21 cellular contexts compared by ENCODE assay signal in genomic region chr7:103380395-103381191, GRCh38. TPM values are rescaled to one million over a fixed set of nuclear protein-coding genes. Genes with fewer than 3 reads are reported as not detected.
DNase-seq lines count a peak whose midpoint lies in the region; ATAC-seq, FAIRE-seq and TF ChIP-seq lines count a peak whose summit lies in the region.
"Had no signal": no experiment of that assay in that cellular context is flagged by ENCODE, and none has a peak within 500 bp of the region (broad histone marks: within the 10 kb centered on the region; RNA-seq: fewer than 3 reads in every experiment).

No MANE protein-coding gene starts in this region.

- H3K27ac ChIP-seq in RWPE2 (ENCODE audit: poor library complexity, severe bottlenecking) (no peak overlapping the region), upper lobe of right lung (no peak overlapping the region), vagina (no peak overlapping the region)
- H3K27ac ChIP-seq: 22Rv1, HL-60 had no signal

- TF ChIP-seq POLR2A in vagina (IDR thresholded peaks at IDR 0.05) = no peak

- H3K4me1 ChIP-seq in RWPE2 (ENCODE audit: insufficient read depth, poor library complexity, severe bottlenecking) = no peaks in the 10 kb centered on the region
- no peaks in the 10 kb centered on the region for H3K4me1 ChIP-seq in upper lobe of right lung
- no peaks in the 10 kb centered on the region for H3K4me1 ChIP-seq in vagina

- no peak for TF ChIP-seq CTCF in RWPE2 (IDR thresholded peaks at IDR 0.05; ENCODE audit: poor library complexity, severe bottlenecking)
- no peak for TF ChIP-seq CTCF in fibroblast of pulmonary artery (IDR thresholded peaks at IDR 0.05; ENCODE audit: low read length, missing control alignments)
- no peak for TF ChIP-seq CTCF in upper lobe of right lung (IDR thresholded peaks at IDR 0.05)
- no peak for TF ChIP-seq CTCF in vagina (IDR thresholded peaks at IDR 0.05)

- H3K9me3 Mint-ChIP-seq in activated naive CD8-positive, alpha-beta T cell treated with anti-CD3 and anti-CD28 coated beads, Interleukin-2, amount 50 U/mL, for 24 hours = no peaks in the 10 kb centered on the region
- H3K9me3 Mint-ChIP-seq in activated naive CD8-positive, alpha-beta T cell treated with anti-CD3 and anti-CD28 coated beads for 36 hours = no peaks in the 10 kb centered on the region
- H3K9me3 Mint-ChIP-seq: CD4-positive, alpha-beta T cell; IgD-negative memory B cell had no signal

- H3K27me3 ChIP-seq in RWPE2 (ENCODE audit: insufficient read depth, poor library complexity, severe bottlenecking) (no peaks in the 10 kb centered on the region), upper lobe of right lung (no peaks in the 10 kb centered on the region), vagina (no peaks in the 10 kb centered on the region)

- H3K4me3 Mint-ChIP-seq in activated naive CD8-positive, alpha-beta T cell treated with anti-CD3 and anti-CD28 coated beads, Interleukin-2, amount 50 U/mL, for 24 hours = no peak overlapping the region
- no peak overlapping the region for H3K4me3 Mint-ChIP-seq in activated naive CD8-positive, alpha-beta T cell treated with anti-CD3 and anti-CD28 coated beads for 36 hours
- H3K4me3 Mint-ChIP-seq: CD4-positive, alpha-beta T cell; IgD-negative memory B cell had no signal

- no peak for DNase-seq in activated naive CD8-positive, alpha-beta T cell treated with anti-CD3 and anti-CD28 coated beads, Interleukin-2, amount 50 U/mL, for 24 hours
- DNase-seq in activated naive CD8-positive, alpha-beta T cell treated with anti-CD3 and anti-CD28 coated beads for 36 hours = no peak
- DNase-seq in RWPE2 (ENCODE audit: low spot score) = no peak
- peak; percentile 8 for DNase-seq in fibroblast of pulmonary artery (ENCODE audit: low read depth)
- DNase-seq in upper lobe of right lung = no peak
- DNase-seq in vagina (ENCODE audit: extremely low spot score in 2 of 2) = no peak
- no peak for DNase-seq in frontal cortex (ENCODE audit: low spot score in 2 of 2)
- DNase-seq: CD4-positive, alpha-beta T cell; H7; Kasumi-1; NCI-H1092 treated with DMSO at 0.1 percent for 48 hours; NCI-H146; NCI-H2029 treated with DMSO at 0.1 percent for 48 hours; NCI-H2171; NCI-H446; NCI-H69; SIG-M5 had no signal

- peaks cover 3% of the 10 kb centered on the region for H3K27me3 Mint-ChIP-seq in activated naive CD8-positive, alpha-beta T cell treated with anti-CD3 and anti-CD28 coated beads, Interleukin-2, amount 50 U/mL, for 24 hours
- peaks cover 8% of the 10 kb centered on the region for H3K27me3 Mint-ChIP-seq in activated naive CD8-positive, alpha-beta T cell treated with anti-CD3 and anti-CD28 coated beads for 36 hours

- peak; percentile 20 for ATAC-seq in activated naive CD8-positive, alpha-beta T cell treated with anti-CD3 and anti-CD28 coated beads, Interleukin-2, amount 50 U/mL, for 24 hours
- 0 out of 3 replicates have a peak, but pooled peaks have one; percentile 36 for ATAC-seq in RWPE2 (ENCODE audit: low read depth)
- ATAC-seq in upper lobe of right lung = peak; percentile 41
- ATAC-seq in HG03342 (IDR thresholded peaks at IDR 0.05; ENCODE audit: unreplicated experiment) = no peak

- no peaks in the 10 kb centered on the region for H3K36me3 Mint-ChIP-seq in activated naive CD8-positive, alpha-beta T cell treated with anti-CD3 and anti-CD28 coated beads, Interleukin-2, amount 50 U/mL, for 24 hours (ENCODE audit: low read depth)
- H3K36me3 Mint-ChIP-seq in activated naive CD8-positive, alpha-beta T cell treated with anti-CD3 and anti-CD28 coated beads for 36 hours = no peaks in the 10 kb centered on the region
- H3K36me3 Mint-ChIP-seq: IgD-negative memory B cell had no signal

- no peak overlapping the region for H3K27ac Mint-ChIP-seq in activated naive CD8-positive, alpha-beta T cell treated with anti-CD3 and anti-CD28 coated beads, Interleukin-2, amount 50 U/mL, for 24 hours
- H3K27ac Mint-ChIP-seq in activated naive CD8-positive, alpha-beta T cell treated with anti-CD3 and anti-CD28 coated beads for 36 hours = no peak overlapping the region
- H3K27ac Mint-ChIP-seq: CD4-positive, alpha-beta T cell; IgD-negative memory B cell had no signal

- no peak overlapping the region for H3K4me3 ChIP-seq in RWPE2 (ENCODE audit: severe bottlenecking)
- no peak overlapping the region for H3K4me3 ChIP-seq in fibroblast of pulmonary artery (replicated peaks; ENCODE audit: low read depth, low read length)
- no peak overlapping the region for H3K4me3 ChIP-seq in upper lobe of right lung
- H3K4me3 ChIP-seq in vagina = no peak overlapping the region

- H3K36me3 ChIP-seq in RWPE2 (ENCODE audit: low read depth) = no peaks in the 10 kb centered on the region
- no peaks in the 10 kb centered on the region for H3K36me3 ChIP-seq in upper lobe of right lung
- no peaks in the 10 kb centered on the region for H3K36me3 ChIP-seq in vagina

- H3K9me3 ChIP-seq in RWPE2 (ENCODE audit: severe bottlenecking) = no peaks in the 10 kb centered on the region
- H3K9me3 ChIP-seq in upper lobe of right lung = no peaks in the 10 kb centered on the region
- H3K9me3 ChIP-seq in vagina = no peaks in the 10 kb centered on the region

- no peaks in the 10 kb centered on the region for H3K4me1 Mint-ChIP-seq in activated naive CD8-positive, alpha-beta T cell treated with anti-CD3 and anti-CD28 coated beads, Interleukin-2, amount 50 U/mL, for 24 hours
- no peaks in the 10 kb centered on the region for H3K4me1 Mint-ChIP-seq in activated naive CD8-positive, alpha-beta T cell treated with anti-CD3 and anti-CD28 coated beads for 36 hours

- intact Hi-C loops in upper lobe of right lung (cut with DNase I) = no loop called here
- intact Hi-C loops in vagina (cut with DNase I) = no loop called here

- no peak for FAIRE-seq in frontal cortex (lab: Jason Lieb, UNC)

RNA-seq across cellular contexts. Expression of gene PSMC2, which starts 33.1 kb away (rescaled TPM):
- 100 to 1,000 TPM; 168 to 170 TPM for total RNA-seq in activated naive CD8-positive, alpha-beta T cell treated with anti-CD3 and anti-CD28 coated beads for 36 hours
- total RNA-seq in upper lobe of right lung (97.6 TPM), vagina (63.3 TPM), frontal cortex (95.0 TPM)

RNA-seq across cellular contexts. Expression of gene DNAJC2, which starts 36.0 kb away (rescaled TPM):
- 10 to 100 TPM; 61.5 to 66.8 TPM for total RNA-seq in activated naive CD8-positive, alpha-beta T cell treated with anti-CD3 and anti-CD28 coated beads for 36 hours
- total RNA-seq in upper lobe of right lung (19.5 TPM), vagina (12.0 TPM), frontal cortex (14.7 TPM)
